Comparison of ENCODE assay signal across 9 cellular contexts in genomic region chr12:56084958-56085543, GRCh38. TPM values are rescaled to one million over a fixed set of nuclear protein-coding genes. Genes with fewer than 3 reads are reported as not detected.
A peak's percentile ranks its signal among the peaks of the same experiment; 100 is the strongest.
DNase-seq lines count a peak whose midpoint lies in the region; ATAC-seq, FAIRE-seq and TF ChIP-seq lines count a peak whose summit lies in the region.
"Had no signal": no experiment of that assay in that cellular context is flagged by ENCODE, and none has a peak within 500 bp of the region (broad histone marks: within the 10 kb centered on the region; RNA-seq: fewer than 3 reads in every experiment).

No MANE protein-coding gene starts in this region.

- in situ Hi-C loops in mammary epithelial cell (cut with MboI; ENCODE audit: low sequenced_read_pairs in 2 of 2) = loop anchor here in 1 of 2 donors (25.0 kb wide), 1 partner anchor 348 kb away; the partner anchor contains the start of genes CD63 and GDF11

- CTCF ChIA-PET in activated CD4-positive, alpha-beta T cell treated with anti-CD3 and anti-CD28 coated beads for 36 hours (lab: Charles Lee) = interaction anchor here (0.5 to 1.8 kb wide), 8 partner anchors 10 to 438 kb away, joined by 3 to 6 read pairs (median 3); partner anchors contain the start of genes PA2G4, SLC39A5 and SMARCC2
- CTCF ChIA-PET in mammary epithelial cell (lab: Charles Lee; ENCODE audit: low non-redundant PET) = interaction anchor here (0.5 to 0.6 kb wide), 2 partner anchors 45 to 87 kb away, joined by 4 to 7 read pairs; no protein-coding TSS in a partner anchor
- CTCF ChIA-PET in RWPE1 (lab: Yijun Ruan, JAX) = interaction anchor here (0.6 kb wide), 1 partner anchor 20 kb away, joined by 3 read pairs; the partner anchor contains the start of gene PA2G4

- H4K20me1 ChIP-seq in mammary epithelial cell (ENCODE audit: insufficient read depth, low read length) = no peaks in the 10 kb centered on the region

- H3K27me3 Mint-ChIP-seq in activated CD4-positive, alpha-beta T cell treated with anti-CD3 and anti-CD28 coated beads for 36 hours = peaks cover 6% of the 10 kb centered on the region

- H3K36me3 ChIP-seq in mammary epithelial cell (ENCODE audit: insufficient read depth, low read length) = no peaks in the 10 kb centered on the region
- no peaks in the 10 kb centered on the region for H3K36me3 ChIP-seq in left ventricle myocardium inferior
- peaks cover 17 to 36% of the 10 kb centered on the region in 2 donors for H3K36me3 ChIP-seq in kidney (ENCODE audit: control insufficient read depth in 1 of 2, insufficient read depth in 2 of 2, low read length in 2 of 2)

- H3K4me1 ChIP-seq in mammary epithelial cell (ENCODE audit: insufficient read depth, low read length) (peaks cover 11% of the 10 kb centered on the region), left ventricle myocardium inferior (peaks cover 20% of the 10 kb centered on the region), kidney (ENCODE audit: control insufficient read depth in 1 of 2, insufficient read depth in 1 of 2, low read depth in 1 of 2, low read length in 2 of 2) (peaks cover 10 to 15% of the 10 kb centered on the region in 2 donors)

- H3K27me3 ChIP-seq in mammary epithelial cell (ENCODE audit: insufficient read depth, low read length) (no peaks in the 10 kb centered on the region), left ventricle myocardium inferior (ENCODE audit: low read depth) (peaks cover 14% of the 10 kb centered on the region)

- H3K4me1 Mint-ChIP-seq in activated CD4-positive, alpha-beta T cell treated with anti-CD3 and anti-CD28 coated beads for 36 hours = peaks cover 4% of the 10 kb centered on the region

- DNase-seq in activated CD4-positive, alpha-beta T cell treated with anti-CD3 and anti-CD28 coated beads for 36 hours = peak; percentile 66
- DNase-seq in activated CD4-positive, alpha-beta T cell treated with anti-CD3 and anti-CD28 coated beads, Interleukin-2, amount 50 U/mL, for 1 hour = no peak
- DNase-seq in NB4 (ENCODE audit: low read depth) (peak; percentile 73), mammary epithelial cell (no peak), retinal pigment epithelial cell (ENCODE audit: low read depth) (no peak), left ventricle myocardium inferior (no peak), RWPE1 (ENCODE audit: low spot score) (no peak), kidney (no peak)

- H3K79me2 ChIP-seq in mammary epithelial cell (ENCODE audit: insufficient read depth, low read length) = no peaks in the 10 kb centered on the region

- H3K4me2 ChIP-seq in mammary epithelial cell (ENCODE audit: insufficient read depth, low read depth, low read length) = no peak overlapping the region

- TF ChIP-seq CTCF in NB4 (IDR thresholded peaks at IDR 0.05; ENCODE audit: low read depth, low read length) (peak; percentile 98), mammary epithelial cell (conservative IDR thresholded peaks at IDR 0.05 in 1 of 2, IDR thresholded peaks at IDR 0.05 in 1 of 2; ENCODE audit: extremely low read depth in 1 of 2, insufficient read depth in 1 of 2, low read depth in 1 of 2, low read length in 2 of 2) (peak; percentile 46 to 59), retinal pigment epithelial cell (conservative IDR thresholded peaks at IDR 0.05; ENCODE audit: low read depth, low read length) (peak; percentile 60), left ventricle myocardium inferior (IDR thresholded peaks at IDR 0.05; ENCODE audit: borderline replicate concordance) (no peak), RWPE1 (conservative IDR thresholded peaks at IDR 0.05; ENCODE audit: low read depth) (no peak), kidney (IDR thresholded peaks at IDR 0.05; ENCODE audit: borderline replicate concordance, extremely low read depth, insufficient read depth) (no peak)

- peak; percentile 51 for ATAC-seq in activated CD4-positive, alpha-beta T cell treated with anti-CD3 and anti-CD28 coated beads for 36 hours

- FAIRE-seq in kidney (lab: Jason Lieb, UNC) = no peak

- no peak overlapping the region for H3K27ac Mint-ChIP-seq in activated CD4-positive, alpha-beta T cell treated with anti-CD3 and anti-CD28 coated beads for 36 hours

- H3K27ac ChIP-seq in mammary epithelial cell (ENCODE audit: insufficient read depth, low read depth, low read length) (no peak overlapping the region), left ventricle myocardium inferior (replicated peaks) (no peak overlapping the region), RWPE1 (no peak overlapping the region), kidney (ENCODE audit: low read depth in 2 of 2, low read length in 2 of 2) (no peak overlapping the region)

- TF ChIP-seq POLR2A in NB4 (IDR thresholded peaks at IDR 0.05; ENCODE audit: extremely low read depth, insufficient read length) = no peak

- no peaks in the 10 kb centered on the region for H3K9me3 ChIP-seq in mammary epithelial cell (replicated peaks; ENCODE audit: insufficient read depth, low read length)
- no peaks in the 10 kb centered on the region for H3K9me3 ChIP-seq in left ventricle myocardium inferior (replicated peaks)
- no peaks in the 10 kb centered on the region for H3K9me3 ChIP-seq in kidney (ENCODE audit: control insufficient read depth in 1 of 2, low read length in 2 of 2)
- H3K9me3 ChIP-seq: Caco-2 had no signal

- H3K36me3 Mint-ChIP-seq in activated CD4-positive, alpha-beta T cell treated with anti-CD3 and anti-CD28 coated beads for 36 hours (ENCODE audit: low read depth) = no peaks in the 10 kb centered on the region

- BruUV-seq in mammary epithelial cell (replicated peaks; lab: Mats Ljungman, UMichigan) = no TSS peak

- H3K4me3 Mint-ChIP-seq in activated CD4-positive, alpha-beta T cell treated with anti-CD3 and anti-CD28 coated beads for 36 hours = no peak overlapping the region

- intact Hi-C loops in activated CD4-positive, alpha-beta T cell treated with anti-CD3 and anti-CD28 coated beads for 36 hours (cut with DNase I, micrococcal nuclease) = loop anchor here in 1 of 2 experiments (5.0 kb wide), 1 partner anchor 38 kb away; no protein-coding TSS in a partner anchor
- intact Hi-C loops in mammary epithelial cell (cut with micrococcal nuclease) (no loop called here), left ventricle myocardium inferior (cut with micrococcal nuclease) (no loop called here), kidney (cut with DNase I) (no loop called here)

- H3K4me3 ChIP-seq in NB4 (ENCODE audit: low read depth, low read length) (no peak overlapping the region), mammary epithelial cell (replicated peaks in 1 of 3; ENCODE audit: insufficient read depth in 1 of 3, low read depth in 2 of 3, low read length in 3 of 3) (no peak overlapping the region), retinal pigment epithelial cell (ENCODE audit: low read length) (no peak overlapping the region), left ventricle myocardium inferior (no peak overlapping the region), kidney (ENCODE audit: low read length in 2 of 2) (no peak overlapping the region)

- no peaks in the 10 kb centered on the region for H3K9me3 Mint-ChIP-seq in activated CD4-positive, alpha-beta T cell treated with anti-CD3 and anti-CD28 coated beads for 36 hours (ENCODE audit: low read depth)

- H2AFZ ChIP-seq in mammary epithelial cell (ENCODE audit: low read depth, low read length) = no peak overlapping the region

- H3K9ac ChIP-seq in mammary epithelial cell (ENCODE audit: insufficient read depth, low read length) (no peak overlapping the region), kidney (ENCODE audit: low read length in 2 of 2) (no peak overlapping the region)

- dilution Hi-C loops in mammary epithelial cell (cut with HindIII; ENCODE audit: low sequenced_read_pairs) = no loop called here

- 90% methylated on average over 10 of the region's 15 CpGs for WGBS in mammary epithelial cell (ENCODE audit: low coverage, missing lambda C conversion rate)

- POLR2A ChIA-PET in activated CD4-positive, alpha-beta T cell treated with anti-CD3 and anti-CD28 coated beads for 36 hours (lab: Charles Lee) = interaction anchor here (0.6 kb wide), 1 partner anchor 111 kb away, joined by 4 read pairs; the partner anchor contains the start of gene RAB5B
- POLR2A ChIA-PET in RWPE1 (lab: Yijun Ruan, JAX; ENCODE audit: low non-redundant PET) = interaction anchor here (1.2 kb wide), 1 partner anchor 19 kb away, joined by 5 read pairs; the partner anchor contains the start of gene PA2G4

RNA-seq across cellular contexts. Expression of gene ERBB3, which starts 5.1 kb away (rescaled TPM):
- under 1 TPM; 0.32 to 0.57 TPM for total RNA-seq in activated CD4-positive, alpha-beta T cell treated with anti-CD3 and anti-CD28 coated beads for 36 hours
- total RNA-seq in mammary epithelial cell (1 to 10 TPM; 2.0 to 3.6 TPM), left ventricle myocardium inferior (2.3 TPM), kidney (58.1 TPM)
- polyA plus RNA-seq in mammary epithelial cell (4.0 TPM), kidney (ENCODE audit: insufficient read depth, low read depth, low replicate concordance) (31.5 TPM)
- polyA minus RNA-seq in mammary epithelial cell = 9.6 TPM

RNA-seq across cellular contexts. Expression of gene PA2G4, which starts 19.3 kb away (rescaled TPM):
- total RNA-seq in activated CD4-positive, alpha-beta T cell treated with anti-CD3 and anti-CD28 coated beads for 36 hours = 100 to 1,000 TPM; 446 to 695 TPM
- 100 to 1,000 TPM; 127 to 221 TPM for total RNA-seq in mammary epithelial cell
- 425 TPM for polyA plus RNA-seq in mammary epithelial cell
- polyA minus RNA-seq in mammary epithelial cell = 106 TPM
- 65.7 TPM for total RNA-seq in left ventricle myocardium inferior
- 76.8 TPM for total RNA-seq in kidney
- polyA plus RNA-seq in kidney (ENCODE audit: insufficient read depth, low read depth, low replicate concordance) = 72.4 TPM

RNA-seq across cellular contexts. Expression of gene RPL41, which starts 31.4 kb away (rescaled TPM):
- total RNA-seq in activated CD4-positive, alpha-beta T cell treated with anti-CD3 and anti-CD28 coated beads for 36 hours = 1,000 to 10,000 TPM; 5,101 to 9,949 TPM
- total RNA-seq in mammary epithelial cell (1,000 to 10,000 TPM in 1 of 2 donors, 100 to 1,000 TPM in 1; 847 to 3,248 TPM), left ventricle myocardium inferior (1,892 TPM), kidney (2,987 TPM)
- polyA plus RNA-seq in mammary epithelial cell (7,406 TPM), kidney (ENCODE audit: insufficient read depth, low read depth, low replicate concordance) (5,602 TPM)
- 2,718 TPM for polyA minus RNA-seq in mammary epithelial cell

RNA-seq across cellular contexts. Expression of gene ZC3H10, which starts 33.0 kb away (rescaled TPM):
- 1 to 10 TPM; 6.4 to 6.5 TPM for total RNA-seq in activated CD4-positive, alpha-beta T cell treated with anti-CD3 and anti-CD28 coated beads for 36 hours
- total RNA-seq in mammary epithelial cell (1 to 10 TPM; 2.7 TPM), left ventricle myocardium inferior (4.9 TPM), kidney (8.6 TPM)
- polyA plus RNA-seq in mammary epithelial cell (0.87 TPM), kidney (ENCODE audit: insufficient read depth, low read depth, low replicate concordance) (2.4 TPM)
- polyA minus RNA-seq in mammary epithelial cell = 2.1 TPM

RNA-seq across cellular contexts. Expression of gene ESYT1, which starts 43.0 kb away (rescaled TPM):
- total RNA-seq in activated CD4-positive, alpha-beta T cell treated with anti-CD3 and anti-CD28 coated beads for 36 hours = 100 to 1,000 TPM; 132 to 160 TPM
- total RNA-seq in mammary epithelial cell (100 to 1,000 TPM; 166 to 366 TPM), left ventricle myocardium inferior (23.2 TPM), kidney (104 TPM)
- polyA plus RNA-seq in mammary epithelial cell (236 TPM), kidney (ENCODE audit: insufficient read depth, low read depth, low replicate concordance) (40.4 TPM)
- polyA minus RNA-seq in mammary epithelial cell = 447 TPM

Comparison
In these comparisons a context has a peak if more than half of its experiments do, and no peak if none do; other contexts are left out.
1. DNase-seq: peak in activated CD4-positive, alpha-beta T cell treated with anti-CD3 and anti-CD28 coated beads for 36 hours (single experiment) and NB4 (single experiment); none in activated CD4-positive, alpha-beta T cell treated with anti-CD3 and anti-CD28 coated beads, Interleukin-2, amount 50 U/mL, for 1 hour (single experiment), mammary epithelial cell (single experiment), retinal pigment epithelial cell (single experiment), left ventricle myocardium inferior (single experiment), RWPE1 (single experiment) and kidney (single experiment).
2. CTCF ChIP-seq: peak in NB4 (single experiment), mammary epithelial cell (2 of 2) and retinal pigment epithelial cell (single experiment); none in left ventricle myocardium inferior (single experiment), RWPE1 (single experiment) and kidney (single experiment).
3. RNA of gene ERBB3, which starts 5.1 kb away (total RNA-seq): 58.1 TPM in kidney (single experiment); 2.0 to 3.6 TPM in mammary epithelial cell, 2.3 TPM in left ventricle myocardium inferior (single experiment) and 0.32 to 0.57 TPM in activated CD4-positive, alpha-beta T cell treated with anti-CD3 and anti-CD28 coated beads for 36 hours; every median in the first group is over 10 times any median in the second.